Comparison of ENCODE assay signal across 11 cellular contexts in the genomic region with DNA sequence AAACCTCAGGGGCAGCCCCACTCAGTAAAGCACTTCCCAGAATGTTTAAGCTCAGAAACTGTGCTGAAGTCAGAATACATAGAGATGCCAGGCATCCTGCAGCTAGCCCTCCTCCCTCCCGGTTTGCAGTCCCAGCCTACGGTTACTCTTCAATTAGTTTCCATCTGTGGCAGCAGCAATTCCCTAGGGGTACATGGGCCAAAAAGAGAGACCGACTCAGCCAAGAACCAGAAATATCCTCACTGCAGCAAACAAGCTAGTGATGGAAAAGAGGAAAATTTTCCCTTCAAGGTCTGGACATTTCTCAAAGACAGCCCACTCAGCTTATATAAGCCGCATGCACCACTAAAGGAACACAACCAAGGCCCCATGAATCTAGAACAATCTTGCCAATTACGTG.
"Had no signal": no experiment of that assay in that cellular context is flagged by ENCODE, and none has a peak within 500 bp of the region (broad histone marks: within the 10 kb centered on the region; RNA-seq: fewer than 3 reads in every experiment).

No MANE protein-coding gene starts in this region.

- H3K4me1 Mint-ChIP-seq: activated naive CD4-positive, alpha-beta T cell treated with anti-CD3 and anti-CD28 coated beads, Interleukin-2, amount 50 U/mL, for 24 hours had no signal

- H3K27me3 Mint-ChIP-seq: activated naive CD4-positive, alpha-beta T cell treated with anti-CD3 and anti-CD28 coated beads, Interleukin-2, amount 50 U/mL, for 24 hours had no signal

- H3K9me3 ChIP-seq: esophagus squamous epithelium, ovary, upper lobe of right lung had no signal

- H3K27ac Mint-ChIP-seq: activated naive CD4-positive, alpha-beta T cell treated with anti-CD3 and anti-CD28 coated beads, Interleukin-2, amount 50 U/mL, for 24 hours; immature natural killer cell had no signal

- H3K4me3 Mint-ChIP-seq: activated naive CD4-positive, alpha-beta T cell treated with anti-CD3 and anti-CD28 coated beads, Interleukin-2, amount 50 U/mL, for 24 hours; immature natural killer cell had no signal

- H3K4me3 ChIP-seq: esophagus squamous epithelium, ovary, skin epidermis, upper lobe of right lung had no signal

- H3K9me3 Mint-ChIP-seq: activated naive CD4-positive, alpha-beta T cell treated with anti-CD3 and anti-CD28 coated beads, Interleukin-2, amount 50 U/mL, for 24 hours; immature natural killer cell had no signal

- H3K36me3 Mint-ChIP-seq: activated naive CD4-positive, alpha-beta T cell treated with anti-CD3 and anti-CD28 coated beads, Interleukin-2, amount 50 U/mL, for 24 hours; immature natural killer cell had no signal

- H3K27ac ChIP-seq: esophagus squamous epithelium, ovary, skin epidermis, upper lobe of right lung had no signal

- H3K36me3 ChIP-seq: esophagus squamous epithelium, ovary, upper lobe of right lung had no signal

- H3K27me3 ChIP-seq: esophagus squamous epithelium, ovary, upper lobe of right lung had no signal

- H3K4me1 ChIP-seq: upper lobe of right lung had no signal

- ATAC-seq: activated CD4-positive, CD25-positive, alpha-beta regulatory T cell treated with anti-CD3 and anti-CD28 coated beads, Interleukin-2, amount 50 U/mL, for 24 hours; upper lobe of right lung had no signal

- DNase-seq: activated T-cell treated with anti-CD3 and anti-CD28 coated beads, Interleukin-2, amount 50 U/mL, for 1 hour; esophagus squamous epithelium; foreskin fibroblast; immature natural killer cell; mammary epithelial cell; ovary; retina; upper lobe of right lung had no signal
